ENCODE assay signal across 13 cellular contexts in the genomic region with DNA sequence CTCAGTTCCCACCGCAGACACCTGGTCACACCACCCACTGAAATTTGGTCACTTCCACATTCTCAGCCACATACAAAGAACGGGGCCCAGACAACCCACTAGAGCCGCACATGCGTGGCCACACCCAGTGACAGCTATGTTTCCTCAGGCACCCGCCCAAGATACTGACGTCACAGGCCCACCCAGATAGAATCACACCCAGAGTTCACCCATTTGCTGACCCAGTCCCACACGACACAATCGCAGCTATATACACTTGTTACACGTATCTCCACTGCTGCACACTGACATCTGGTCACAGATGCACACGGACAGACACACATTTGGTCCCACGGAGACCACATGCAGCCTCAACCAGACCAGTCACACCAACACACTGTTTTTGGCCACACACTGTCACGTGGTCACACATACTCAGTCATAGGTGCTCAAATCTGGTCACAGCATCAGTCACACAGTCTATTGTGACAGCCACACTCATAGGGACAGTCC. TPM values are rescaled to one million over a fixed set of nuclear protein-coding genes. Genes with fewer than 3 reads are reported as not detected.
DNase-seq lines count a peak whose midpoint lies in the region; ATAC-seq, FAIRE-seq and TF ChIP-seq lines count a peak whose summit lies in the region.
"Had no signal": no experiment of that assay in that cellular context is flagged by ENCODE, and none has a peak within 500 bp of the region (broad histone marks: within the 10 kb centered on the region; RNA-seq: fewer than 3 reads in every experiment).

No MANE protein-coding gene starts in this region.

- ATAC-seq in activated CD4-positive, CD25-positive, alpha-beta regulatory T cell treated with anti-CD3 and anti-CD28 coated beads, Interleukin-2, amount 50 U/mL, for 24 hours = no peak
- ATAC-seq in GM21447 (IDR thresholded peaks at IDR 0.05; ENCODE audit: unreplicated experiment) (no peak), GM21717 (IDR thresholded peaks at IDR 0.05; ENCODE audit: unreplicated experiment) (no peak)

- TF ChIP-seq EP300 in stomach (IDR thresholded peaks at IDR 0.05) = no peak

- no peaks in the 10 kb centered on the region for H3K9me3 Mint-ChIP-seq in astrocyte (ENCODE audit: unreplicated experiment)
- no peaks in the 10 kb centered on the region for H3K9me3 Mint-ChIP-seq in immature natural killer cell
- H3K9me3 Mint-ChIP-seq: activated naive CD4-positive, alpha-beta T cell treated with anti-CD3 and anti-CD28 coated beads, Interleukin-2, amount 10 ng/mL, durations not matched to agents 7 days and 5 days had no signal

- intact Hi-C loops in stomach (cut with DNase I; ENCODE audit: low total_unique reads) = no loop called here

- H3K9ac ChIP-seq in astrocyte (ENCODE audit: low read length) = peak overlapping the region; percentile 20

- 39 to 53% (median 51%) methylated on average over 11 to 12 of the region's 12 CpGs for WGBS in stomach, 5 donors

- H3K4me2 ChIP-seq in astrocyte (ENCODE audit: low read length) = peak overlapping the region; percentile 98

- H3K4me3 ChIP-seq in astrocyte (ENCODE audit: insufficient read depth, low read depth, low read length) (no peak overlapping the region), stomach (peak overlapping the region in 2 of 4 donors; percentile 70 to 74)
- H3K4me3 ChIP-seq: smooth muscle cell had no signal

- peak overlapping the region; percentile 49 for H3K27ac ChIP-seq in astrocyte (ENCODE audit: low read depth, low read length)
- H3K27ac ChIP-seq in stomach = peak overlapping the region in 4 of 5 donors; percentile 45 to 93 (median 70)

- no peak overlapping the region for H2AFZ ChIP-seq in astrocyte (ENCODE audit: low read depth, low read length)

- DNase-seq in GM12892 (ENCODE audit: insufficient read length) = no peak
- peak; percentile 79 for DNase-seq in astrocyte (ENCODE audit: low read depth)
- DNase-seq in immature natural killer cell = peak; percentile 86 to 93 (median 88)
- DNase-seq in stomach = peak; percentile 75
- no peak for DNase-seq in OCI-M2 (lab: John Stamatoyannopoulos, UW; ENCODE audit: unreplicated experiment)
- DNase-seq: activated naive CD4-positive, alpha-beta T cell treated with anti-CD3 and anti-CD28 coated beads, Interleukin-2, amount 10 ng/mL, durations not matched to agents 7 days and 5 days; hippocampal formation; NCI-H1092; SW 1271 had no signal

- no peak for TF ChIP-seq POLR2A in GM12892 (IDR thresholded peaks at IDR 0.05; ENCODE audit: low read depth, low read length)
- TF ChIP-seq POLR2A in stomach (IDR thresholded peaks at IDR 0.05) = no peak

- H3K4me1 ChIP-seq in astrocyte (ENCODE audit: insufficient read depth, low read length) (peaks cover 34% of the 10 kb centered on the region), stomach (peaks cover 25 to 54% (median 38%) of the 10 kb centered on the region in 4 donors)

- H3K36me3 Mint-ChIP-seq in astrocyte (ENCODE audit: low read depth, unreplicated experiment) = peaks cover 23% of the 10 kb centered on the region
- peaks cover 4 to 8% (median 6%) of the 10 kb centered on the region in 3 donors for H3K36me3 Mint-ChIP-seq in immature natural killer cell

- peaks cover 44% of the 10 kb centered on the region for H3K79me2 ChIP-seq in astrocyte (ENCODE audit: insufficient read depth, low read length)

- H3K4me1 Mint-ChIP-seq in astrocyte (ENCODE audit: low read depth, unreplicated experiment) (peaks cover 5% of the 10 kb centered on the region), immature natural killer cell (peaks cover 5 to 11% of the 10 kb centered on the region in 2 donors)

- H3K27ac Mint-ChIP-seq in astrocyte (ENCODE audit: unreplicated experiment) (no peak overlapping the region), immature natural killer cell (no peak overlapping the region)
- H3K27ac Mint-ChIP-seq: activated naive CD4-positive, alpha-beta T cell treated with anti-CD3 and anti-CD28 coated beads, Interleukin-2, amount 10 ng/mL, durations not matched to agents 7 days and 5 days had no signal

- H3K27me3 ChIP-seq in astrocyte (ENCODE audit: insufficient read depth, low read length) = no peaks in the 10 kb centered on the region
- no peaks in the 10 kb centered on the region for H3K27me3 ChIP-seq in stomach

- FAIRE-seq in GM12892 (lab: Jason Lieb, UNC) = peak; percentile 57
- no peak for FAIRE-seq in astrocyte (lab: Jason Lieb, UNC)

- TF ChIP-seq CTCF in astrocyte (IDR thresholded peaks at IDR 0.05; ENCODE audit: insufficient read depth, low read depth, low read length) = no peak
- TF ChIP-seq CTCF in stomach (IDR thresholded peaks at IDR 0.05) = no peak

- no peaks in the 10 kb centered on the region for H3K27me3 Mint-ChIP-seq in astrocyte (ENCODE audit: low read depth, unreplicated experiment)
- H3K27me3 Mint-ChIP-seq in immature natural killer cell (ENCODE audit: low read depth in 3 of 3) = peaks cover 1 to 6% (median 5%) of the 10 kb centered on the region in 3 donors
- H3K27me3 Mint-ChIP-seq: activated naive CD4-positive, alpha-beta T cell treated with anti-CD3 and anti-CD28 coated beads, Interleukin-2, amount 10 ng/mL, durations not matched to agents 7 days and 5 days had no signal

- H4K20me1 ChIP-seq in astrocyte (ENCODE audit: insufficient read depth, low read length) = peaks cover 52% of the 10 kb centered on the region

- H3K4me3 Mint-ChIP-seq in astrocyte (ENCODE audit: unreplicated experiment) (no peak overlapping the region), immature natural killer cell (no peak overlapping the region)
- H3K4me3 Mint-ChIP-seq: activated naive CD4-positive, alpha-beta T cell treated with anti-CD3 and anti-CD28 coated beads, Interleukin-2, amount 10 ng/mL, durations not matched to agents 7 days and 5 days had no signal

- no peaks in the 10 kb centered on the region for H3K9me3 ChIP-seq in astrocyte (ENCODE audit: insufficient read depth, low read depth, low read length)
- H3K9me3 ChIP-seq in stomach = no peaks in the 10 kb centered on the region

- H3K36me3 ChIP-seq in astrocyte (ENCODE audit: insufficient read depth, low read length) = peaks cover 19% of the 10 kb centered on the region
- peaks cover 21 to 55% (median 52%) of the 10 kb centered on the region in 4 donors for H3K36me3 ChIP-seq in stomach

RNA-seq across cellular contexts. Expression of a gene that starts 2.9 kb away (rescaled TPM):
- polyA plus RNA-seq in GM12892 (2012; ENCODE audit: missing spikeins) = 1.7 TPM
- 79.3 and 82.9 TPM in 2 replicates for total RNA-seq in astrocyte
- 1 to 10 TPM in 2 of 3 donors, not detected in 1; 1.3 to 1.7 TPM for polyA plus RNA-seq in immature natural killer cell
- 100 to 1,000 TPM in 2 of 5 donors, 10 to 100 TPM in 3; 14.7 to 254 (median 31.6) TPM for total RNA-seq in stomach
- polyA plus RNA-seq in stomach = 10 to 100 TPM; 10.1 to 12.9 (median 11.6) TPM

RNA-seq across cellular contexts. Expression of a gene that starts 29.1 kb away (rescaled TPM):
- polyA plus RNA-seq in GM12892 (2012; ENCODE audit: missing spikeins) = 11.3 TPM
- total RNA-seq in astrocyte (26.0 and 29.4 TPM in 2 replicates), stomach (10 to 100 TPM; 40.9 to 91.5 (median 52.3) TPM)
- polyA plus RNA-seq in immature natural killer cell (10 to 100 TPM; 18.3 to 23.5 (median 20.8) TPM), stomach (10 to 100 TPM; 26.9 to 35.2 (median 29.2) TPM)

RNA-seq across cellular contexts. Expression of a gene that starts 29.3 kb away (rescaled TPM):
- 3.3 TPM for polyA plus RNA-seq in GM12892 (2012; ENCODE audit: missing spikeins)
- total RNA-seq in astrocyte (19.0 and 19.7 TPM in 2 replicates), stomach (10 to 100 TPM; 17.8 to 84.0 (median 31.4) TPM)
- polyA plus RNA-seq in immature natural killer cell (1 to 10 TPM; 3.8 to 8.1 (median 4.5) TPM), stomach (10 to 100 TPM; 19.7 to 32.2 (median 20.5) TPM)

Comparison
In these comparisons a context has a peak if more than half of its experiments do, and no peak if none do; other contexts are left out.
1. DNase-seq: peak in astrocyte (single experiment), immature natural killer cell (3 of 3) and stomach (single experiment); none in GM12892 (single experiment) and OCI-M2 (single experiment).